1 cellular context compared by ENCODE assay signal in the genomic region with DNA sequence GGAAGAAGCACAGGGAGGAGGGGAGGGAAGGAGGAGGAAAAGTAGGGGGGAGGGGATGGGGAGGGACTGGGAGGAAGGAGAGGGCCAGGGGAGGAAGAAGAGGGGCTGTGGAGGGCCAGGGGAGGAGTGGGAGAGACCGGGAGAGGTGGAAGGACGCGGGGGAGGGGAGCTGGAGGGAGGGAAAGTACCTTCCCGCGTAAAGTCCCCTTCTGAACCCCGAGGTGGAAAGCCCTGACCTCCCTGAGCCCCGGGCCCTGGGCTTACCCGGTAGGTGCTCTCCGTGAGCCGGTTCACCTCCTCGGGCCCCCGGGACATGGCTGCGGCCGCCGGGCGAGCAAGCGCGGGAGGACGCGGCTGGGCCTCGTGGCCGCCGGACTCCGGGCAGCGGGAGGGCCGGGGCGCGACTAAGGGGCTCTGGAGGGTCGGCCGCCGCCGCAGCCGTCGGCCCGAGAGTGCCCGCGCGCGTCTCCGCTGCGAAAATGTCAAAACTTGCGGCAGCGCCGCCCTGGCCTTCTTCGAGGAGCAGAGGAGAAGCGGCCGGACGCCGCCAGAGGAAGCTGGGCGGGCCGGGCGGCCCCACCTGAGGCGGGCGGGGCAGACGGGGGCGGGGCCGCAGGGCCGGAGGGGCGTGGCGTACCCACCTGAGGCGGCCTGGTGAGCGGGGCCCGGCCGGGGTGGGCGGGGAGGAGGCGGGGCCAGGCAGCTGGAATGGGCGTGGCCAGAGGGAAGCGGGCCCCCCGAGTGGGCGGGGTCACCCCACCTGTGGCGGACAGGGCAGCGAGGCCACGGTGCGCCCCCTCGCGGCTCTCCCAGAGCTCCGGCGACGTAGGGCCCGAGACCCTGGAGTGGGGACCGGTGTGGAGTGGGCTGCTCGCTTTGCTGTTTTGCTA.
TF ChIP-seq lines count a peak whose summit lies in the region.

A gene with protein sequence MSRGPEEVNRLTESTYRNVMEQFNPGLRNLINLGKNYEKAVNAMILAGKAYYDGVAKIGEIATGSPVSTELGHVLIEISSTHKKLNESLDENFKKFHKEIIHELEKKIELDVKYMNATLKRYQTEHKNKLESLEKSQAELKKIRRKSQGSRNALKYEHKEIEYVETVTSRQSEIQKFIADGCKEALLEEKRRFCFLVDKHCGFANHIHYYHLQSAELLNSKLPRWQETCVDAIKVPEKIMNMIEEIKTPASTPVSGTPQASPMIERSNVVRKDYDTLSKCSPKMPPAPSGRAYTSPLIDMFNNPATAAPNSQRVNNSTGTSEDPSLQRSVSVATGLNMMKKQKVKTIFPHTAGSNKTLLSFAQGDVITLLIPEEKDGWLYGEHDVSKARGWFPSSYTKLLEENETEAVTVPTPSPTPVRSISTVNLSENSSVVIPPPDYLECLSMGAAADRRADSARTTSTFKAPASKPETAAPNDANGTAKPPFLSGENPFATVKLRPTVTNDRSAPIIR (minus strand): TSS at position 553 of the 890 bp plus-strand sequence. CDS start 238 bp downstream, at position 315.

TF ChIP-seq in HEK293, 187 proteins besides CTCF, POLR2A, EP300 and RAD21 (continued from another document and continues in another):
- TF ChIP-seq SETDB1 (IDR thresholded peaks at IDR 0.05; ENCODE audit: insufficient read length, low read length) (no peak), SP2 (tag by site-specific recombination; IDR thresholded peaks at IDR 0.05) (peak; percentile 66), ZBTB17 (tag by site-specific recombination; IDR thresholded peaks at IDR 0.05) (no peak; the same call in 1 of the 2 replicates), ZNF548 (tag by site-specific recombination; IDR thresholded peaks at IDR 0.05) (no peak), HOXC10 (CRISPR knock-in tag; IDR thresholded peaks at IDR 0.05) (no peak), ZNF335 (tag by site-specific recombination; conservative IDR thresholded peaks at IDR 0.05) (peak; percentile 46; the same call in 1 of the 2 replicates), BCL11A (tag by site-specific recombination; IDR thresholded peaks at IDR 0.05; ENCODE audit: low read depth) (peak; percentile 71; the same call in 1 of the 2 replicates), KLF10 (tag by site-specific recombination; IDR thresholded peaks at IDR 0.05) (peak; percentile 92), ZSCAN23 (tag by site-specific recombination; IDR thresholded peaks at IDR 0.05) (0 out of 2 replicates have a peak, but pooled peaks have one; percentile 26), KLF16 (tag by site-specific recombination; IDR thresholded peaks at IDR 0.05) (0 out of 2 replicates have a peak, but pooled peaks have one; percentile 62), ZNF211 (tag by site-specific recombination; IDR thresholded peaks at IDR 0.05; ENCODE audit: low read depth) (no peak), ZNF707 (tag by site-specific recombination; IDR thresholded peaks at IDR 0.05) (no peak), OVOL3 (tag by site-specific recombination; IDR thresholded peaks at IDR 0.05) (no peak), ZNF792 (tag by site-specific recombination; IDR thresholded peaks at IDR 0.05) (no peak), ZNF501 (tag by site-specific recombination; IDR thresholded peaks at IDR 0.05) (peak; percentile 34; the same call in 1 of the 2 replicates), ZNF629 (tag by site-specific recombination; IDR thresholded peaks at IDR 0.05) (0 out of 2 replicates have a peak, but pooled peaks have one; percentile 12), SP3 (tag by site-specific recombination; IDR thresholded peaks at IDR 0.05) (peak; percentile 82), ZFP37 (tag by site-specific recombination; IDR thresholded peaks at IDR 0.05) (no peak), SCRT2 (tag by site-specific recombination; IDR thresholded peaks at IDR 0.05) (peak; percentile 99), BCL11B (tag by site-specific recombination; IDR thresholded peaks at IDR 0.05; ENCODE audit: low read depth) (peak; percentile 83), YY1 (tag by site-specific recombination; IDR thresholded peaks at IDR 0.05) (peak; percentile 60)
- TF ChIP-seq, protein P1, sequence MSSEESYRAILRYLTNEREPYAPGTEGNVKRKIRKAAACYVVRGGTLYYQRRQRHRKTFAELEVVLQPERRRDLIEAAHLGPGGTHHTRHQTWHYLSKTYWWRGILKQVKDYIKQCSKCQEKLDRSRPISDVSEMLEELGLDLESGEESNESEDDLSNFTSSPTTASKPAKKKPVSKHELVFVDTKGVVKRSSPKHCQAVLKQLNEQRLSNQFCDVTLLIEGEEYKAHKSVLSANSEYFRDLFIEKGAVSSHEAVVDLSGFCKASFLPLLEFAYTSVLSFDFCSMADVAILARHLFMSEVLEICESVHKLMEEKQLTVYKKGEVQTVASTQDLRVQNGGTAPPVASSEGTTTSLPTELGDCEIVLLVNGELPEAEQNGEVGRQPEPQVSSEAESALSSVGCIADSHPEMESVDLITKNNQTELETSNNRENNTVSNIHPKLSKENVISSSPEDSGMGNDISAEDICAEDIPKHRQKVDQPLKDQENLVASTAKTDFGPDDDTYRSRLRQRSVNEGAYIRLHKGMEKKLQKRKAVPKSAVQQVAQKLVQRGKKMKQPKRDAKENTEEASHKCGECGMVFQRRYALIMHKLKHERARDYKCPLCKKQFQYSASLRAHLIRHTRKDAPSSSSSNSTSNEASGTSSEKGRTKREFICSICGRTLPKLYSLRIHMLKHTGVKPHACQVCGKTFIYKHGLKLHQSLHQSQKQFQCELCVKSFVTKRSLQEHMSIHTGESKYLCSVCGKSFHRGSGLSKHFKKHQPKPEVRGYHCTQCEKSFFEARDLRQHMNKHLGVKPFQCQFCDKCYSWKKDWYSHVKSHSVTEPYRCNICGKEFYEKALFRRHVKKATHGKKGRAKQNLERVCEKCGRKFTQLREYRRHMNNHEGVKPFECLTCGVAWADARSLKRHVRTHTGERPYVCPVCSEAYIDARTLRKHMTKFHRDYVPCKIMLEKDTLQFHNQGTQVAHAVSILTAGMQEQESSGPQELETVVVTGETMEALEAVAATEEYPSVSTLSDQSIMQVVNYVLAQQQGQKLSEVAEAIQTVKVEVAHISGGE (tag by site-specific recombination; conservative IDR thresholded peaks at IDR 0.05; ENCODE audit: low read depth), result peak; percentile 44
- TF ChIP-seq, protein P2, sequence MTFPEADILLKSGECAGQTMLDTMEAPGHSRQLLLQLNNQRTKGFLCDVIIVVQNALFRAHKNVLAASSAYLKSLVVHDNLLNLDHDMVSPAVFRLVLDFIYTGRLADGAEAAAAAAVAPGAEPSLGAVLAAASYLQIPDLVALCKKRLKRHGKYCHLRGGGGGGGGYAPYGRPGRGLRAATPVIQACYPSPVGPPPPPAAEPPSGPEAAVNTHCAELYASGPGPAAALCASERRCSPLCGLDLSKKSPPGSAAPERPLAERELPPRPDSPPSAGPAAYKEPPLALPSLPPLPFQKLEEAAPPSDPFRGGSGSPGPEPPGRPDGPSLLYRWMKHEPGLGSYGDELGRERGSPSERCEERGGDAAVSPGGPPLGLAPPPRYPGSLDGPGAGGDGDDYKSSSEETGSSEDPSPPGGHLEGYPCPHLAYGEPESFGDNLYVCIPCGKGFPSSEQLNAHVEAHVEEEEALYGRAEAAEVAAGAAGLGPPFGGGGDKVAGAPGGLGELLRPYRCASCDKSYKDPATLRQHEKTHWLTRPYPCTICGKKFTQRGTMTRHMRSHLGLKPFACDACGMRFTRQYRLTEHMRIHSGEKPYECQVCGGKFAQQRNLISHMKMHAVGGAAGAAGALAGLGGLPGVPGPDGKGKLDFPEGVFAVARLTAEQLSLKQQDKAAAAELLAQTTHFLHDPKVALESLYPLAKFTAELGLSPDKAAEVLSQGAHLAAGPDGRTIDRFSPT (tag by site-specific recombination; IDR thresholded peaks at IDR 0.05), result 0 out of 2 replicates have a peak, but pooled peaks have one; percentile 37
- TF ChIP-seq, protein P3, sequence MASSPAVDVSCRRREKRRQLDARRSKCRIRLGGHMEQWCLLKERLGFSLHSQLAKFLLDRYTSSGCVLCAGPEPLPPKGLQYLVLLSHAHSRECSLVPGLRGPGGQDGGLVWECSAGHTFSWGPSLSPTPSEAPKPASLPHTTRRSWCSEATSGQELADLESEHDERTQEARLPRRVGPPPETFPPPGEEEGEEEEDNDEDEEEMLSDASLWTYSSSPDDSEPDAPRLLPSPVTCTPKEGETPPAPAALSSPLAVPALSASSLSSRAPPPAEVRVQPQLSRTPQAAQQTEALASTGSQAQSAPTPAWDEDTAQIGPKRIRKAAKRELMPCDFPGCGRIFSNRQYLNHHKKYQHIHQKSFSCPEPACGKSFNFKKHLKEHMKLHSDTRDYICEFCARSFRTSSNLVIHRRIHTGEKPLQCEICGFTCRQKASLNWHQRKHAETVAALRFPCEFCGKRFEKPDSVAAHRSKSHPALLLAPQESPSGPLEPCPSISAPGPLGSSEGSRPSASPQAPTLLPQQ (tag by site-specific recombination; IDR thresholded peaks at IDR 0.05), result 0 out of 2 replicates have a peak, but pooled peaks have one; percentile 47
- TF ChIP-seq, protein P4, sequence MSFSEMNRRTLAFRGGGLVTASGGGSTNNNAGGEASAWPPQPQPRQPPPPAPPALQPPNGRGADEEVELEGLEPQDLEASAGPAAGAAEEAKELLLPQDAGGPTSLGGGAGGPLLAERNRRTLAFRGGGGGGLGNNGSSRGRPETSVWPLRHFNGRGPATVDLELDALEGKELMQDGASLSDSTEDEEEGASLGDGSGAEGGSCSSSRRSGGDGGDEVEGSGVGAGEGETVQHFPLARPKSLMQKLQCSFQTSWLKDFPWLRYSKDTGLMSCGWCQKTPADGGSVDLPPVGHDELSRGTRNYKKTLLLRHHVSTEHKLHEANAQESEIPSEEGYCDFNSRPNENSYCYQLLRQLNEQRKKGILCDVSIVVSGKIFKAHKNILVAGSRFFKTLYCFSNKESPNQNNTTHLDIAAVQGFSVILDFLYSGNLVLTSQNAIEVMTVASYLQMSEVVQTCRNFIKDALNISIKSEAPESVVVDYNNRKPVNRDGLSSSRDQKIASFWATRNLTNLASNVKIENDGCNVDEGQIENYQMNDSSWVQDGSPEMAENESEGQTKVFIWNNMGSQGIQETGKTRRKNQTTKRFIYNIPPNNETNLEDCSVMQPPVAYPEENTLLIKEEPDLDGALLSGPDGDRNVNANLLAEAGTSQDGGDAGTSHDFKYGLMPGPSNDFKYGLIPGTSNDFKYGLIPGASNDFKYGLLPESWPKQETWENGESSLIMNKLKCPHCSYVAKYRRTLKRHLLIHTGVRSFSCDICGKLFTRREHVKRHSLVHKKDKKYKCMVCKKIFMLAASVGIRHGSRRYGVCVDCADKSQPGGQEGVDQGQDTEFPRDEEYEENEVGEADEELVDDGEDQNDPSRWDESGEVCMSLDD (tag by site-specific recombination; IDR thresholded peaks at IDR 0.05), result peak; percentile 93; the same call in 1 of the 2 replicates
- TF ChIP-seq, protein P5, sequence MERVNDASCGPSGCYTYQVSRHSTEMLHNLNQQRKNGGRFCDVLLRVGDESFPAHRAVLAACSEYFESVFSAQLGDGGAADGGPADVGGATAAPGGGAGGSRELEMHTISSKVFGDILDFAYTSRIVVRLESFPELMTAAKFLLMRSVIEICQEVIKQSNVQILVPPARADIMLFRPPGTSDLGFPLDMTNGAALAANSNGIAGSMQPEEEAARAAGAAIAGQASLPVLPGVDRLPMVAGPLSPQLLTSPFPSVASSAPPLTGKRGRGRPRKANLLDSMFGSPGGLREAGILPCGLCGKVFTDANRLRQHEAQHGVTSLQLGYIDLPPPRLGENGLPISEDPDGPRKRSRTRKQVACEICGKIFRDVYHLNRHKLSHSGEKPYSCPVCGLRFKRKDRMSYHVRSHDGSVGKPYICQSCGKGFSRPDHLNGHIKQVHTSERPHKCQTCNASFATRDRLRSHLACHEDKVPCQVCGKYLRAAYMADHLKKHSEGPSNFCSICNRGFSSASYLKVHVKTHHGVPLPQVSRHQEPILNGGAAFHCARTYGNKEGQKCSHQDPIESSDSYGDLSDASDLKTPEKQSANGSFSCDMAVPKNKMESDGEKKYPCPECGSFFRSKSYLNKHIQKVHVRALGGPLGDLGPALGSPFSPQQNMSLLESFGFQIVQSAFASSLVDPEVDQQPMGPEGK (tag by site-specific recombination; IDR thresholded peaks at IDR 0.05), result peak; percentile 97
- TF ChIP-seq, protein P6, sequence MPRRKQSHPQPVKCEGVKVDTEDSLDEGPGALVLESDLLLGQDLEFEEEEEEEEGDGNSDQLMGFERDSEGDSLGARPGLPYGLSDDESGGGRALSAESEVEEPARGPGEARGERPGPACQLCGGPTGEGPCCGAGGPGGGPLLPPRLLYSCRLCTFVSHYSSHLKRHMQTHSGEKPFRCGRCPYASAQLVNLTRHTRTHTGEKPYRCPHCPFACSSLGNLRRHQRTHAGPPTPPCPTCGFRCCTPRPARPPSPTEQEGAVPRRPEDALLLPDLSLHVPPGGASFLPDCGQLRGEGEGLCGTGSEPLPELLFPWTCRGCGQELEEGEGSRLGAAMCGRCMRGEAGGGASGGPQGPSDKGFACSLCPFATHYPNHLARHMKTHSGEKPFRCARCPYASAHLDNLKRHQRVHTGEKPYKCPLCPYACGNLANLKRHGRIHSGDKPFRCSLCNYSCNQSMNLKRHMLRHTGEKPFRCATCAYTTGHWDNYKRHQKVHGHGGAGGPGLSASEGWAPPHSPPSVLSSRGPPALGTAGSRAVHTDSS (tag by site-specific recombination; IDR thresholded peaks at IDR 0.05), result peak; percentile 62
- TF ChIP-seq, protein P7, sequence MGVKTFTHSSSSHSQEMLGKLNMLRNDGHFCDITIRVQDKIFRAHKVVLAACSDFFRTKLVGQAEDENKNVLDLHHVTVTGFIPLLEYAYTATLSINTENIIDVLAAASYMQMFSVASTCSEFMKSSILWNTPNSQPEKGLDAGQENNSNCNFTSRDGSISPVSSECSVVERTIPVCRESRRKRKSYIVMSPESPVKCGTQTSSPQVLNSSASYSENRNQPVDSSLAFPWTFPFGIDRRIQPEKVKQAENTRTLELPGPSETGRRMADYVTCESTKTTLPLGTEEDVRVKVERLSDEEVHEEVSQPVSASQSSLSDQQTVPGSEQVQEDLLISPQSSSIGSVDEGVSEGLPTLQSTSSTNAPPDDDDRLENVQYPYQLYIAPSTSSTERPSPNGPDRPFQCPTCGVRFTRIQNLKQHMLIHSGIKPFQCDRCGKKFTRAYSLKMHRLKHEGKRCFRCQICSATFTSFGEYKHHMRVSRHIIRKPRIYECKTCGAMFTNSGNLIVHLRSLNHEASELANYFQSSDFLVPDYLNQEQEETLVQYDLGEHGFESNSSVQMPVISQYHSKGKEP (tag by site-specific recombination; IDR thresholded peaks at IDR 0.05), result no peak
